Comparison of ENCODE assay signal across 8 cellular contexts in genomic region chr12:124862768-124863408, GRCh38. TPM values are rescaled to one million over a fixed set of nuclear protein-coding genes. Genes with fewer than 3 reads are reported as not detected.
A peak's percentile ranks its signal among the peaks of the same experiment; 100 is the strongest.
DNase-seq lines count a peak whose midpoint lies in the region; ATAC-seq and TF ChIP-seq lines count a peak whose summit lies in the region.

No MANE protein-coding gene starts in this region.

- intact Hi-C loops in Right ventricle myocardium inferior (cut with DNase I) = loop anchor here (5.0 kb wide), 1 partner anchor 39 kb away; no protein-coding TSS in a partner anchor
- intact Hi-C loops in cardiac septum (cut with DNase I) = no loop called here
- intact Hi-C loops in breast epithelium (cut with DNase I; ENCODE audit: low total_unique reads) = no loop called here

- H3K4me3 ChIP-seq in breast epithelium = peak overlapping the region; percentile 62 to 85 (median 81)

- ATAC-seq in Right ventricle myocardium inferior (peak; percentile 5), HG02884 (IDR thresholded peaks at IDR 0.05; ENCODE audit: unreplicated experiment) (peak; percentile 22)

- H3K27me3 ChIP-seq in breast epithelium = no peaks in the 10 kb centered on the region

- no peak for DNase-seq in Right ventricle myocardium inferior (ENCODE audit: missing footprints)
- DNase-seq in cardiac septum (ENCODE audit: low spot score) = no peak
- no peak for DNase-seq in breast epithelium (ENCODE audit: low spot score in 2 of 2)
- peak; percentile 24 for DNase-seq in kidney tubule cell (ENCODE audit: low spot score)
- DNase-seq in stimulated activated CD8-positive, alpha-beta memory T cell treated with anti-CD3 and anti-CD28 coated beads, Interleukin-4, amount 100 ng/mL, for 48 hours = peak; percentile 37
- DNase-seq in activated CD4-positive, CD25-positive, alpha-beta regulatory T cell treated with anti-CD3 and anti-CD28 coated beads, Interleukin-2, amount 50 U/mL, for 72 hours = no peak

- TF ChIP-seq CTCF in breast epithelium (IDR thresholded peaks at IDR 0.05) = no peak

- H3K9me3 ChIP-seq in breast epithelium = no peaks in the 10 kb centered on the region

- peak overlapping the region; percentile 74 to 76 for H3K27ac ChIP-seq in breast epithelium

- no peak for TF ChIP-seq POLR2A in breast epithelium (IDR thresholded peaks at IDR 0.05)

- no peaks in the 10 kb centered on the region for H3K36me3 ChIP-seq in breast epithelium

- peaks cover 0 to 10% of the 10 kb centered on the region in 2 donors for H3K4me1 ChIP-seq in breast epithelium

TF ChIP-seq in PFSK-1, 5 proteins besides CTCF, POLR2A, EP300 and RAD21:
- TF ChIP-seq TAF1 (IDR thresholded peaks at IDR 0.05; ENCODE audit: borderline replicate concordance, insufficient read depth, low read length) (no peak), POLR2AphosphoS5 (IDR thresholded peaks at IDR 0.05; ENCODE audit: low read depth, low read length) (no peak), REST (IDR thresholded peaks at IDR 0.05; ENCODE audit: insufficient read depth in 1 of 2, low read depth in 2 of 2, low read length in 2 of 2) (no peak), FOXP2 (optimal IDR thresholded peaks at IDR 0.05; ENCODE audit: borderline replicate concordance, extremely low read depth, extremely low read length, insufficient read depth) (no peak), SIN3A (IDR thresholded peaks at IDR 0.05; ENCODE audit: borderline replicate concordance, insufficient read depth, low read length) (peak; percentile 42; the same call in 1 of the 2 replicates)

RNA-seq across cellular contexts. Expression of gene SCARB1, which starts 0.8 kb away (rescaled TPM):
- total RNA-seq in Right ventricle myocardium inferior (14.1 TPM), cardiac septum (8.6 TPM), breast epithelium (10 to 100 TPM; 18.4 to 61.3 (median 20.2) TPM)
- polyA plus RNA-seq in PFSK-1 (2012; ENCODE audit: insufficient read length, low read depth) = 237 TPM

RNA-seq across cellular contexts. Expression of gene UBC, which starts 51.6 kb away (rescaled TPM):
- total RNA-seq in Right ventricle myocardium inferior (1,199 TPM), cardiac septum (1,009 TPM), breast epithelium (1,000 to 10,000 TPM; 1,552 to 1,797 (median 1,598) TPM)
- 896 TPM for polyA plus RNA-seq in PFSK-1 (2012; ENCODE audit: insufficient read length, low read depth)

Comparison
In these comparisons a context has a peak if more than half of its experiments do, and no peak if none do; other contexts are left out.
1. DNase-seq: peak in kidney tubule cell (single experiment) and stimulated activated CD8-positive, alpha-beta memory T cell treated with anti-CD3 and anti-CD28 coated beads, Interleukin-4, amount 100 ng/mL, for 48 hours (single experiment); none in Right ventricle myocardium inferior (single experiment), cardiac septum (single experiment), breast epithelium (0 of 2) and activated CD4-positive, CD25-positive, alpha-beta regulatory T cell treated with anti-CD3 and anti-CD28 coated beads, Interleukin-2, amount 50 U/mL, for 72 hours (single experiment).